Comparison of ENCODE assay signal across 14 cellular contexts in the genomic region with DNA sequence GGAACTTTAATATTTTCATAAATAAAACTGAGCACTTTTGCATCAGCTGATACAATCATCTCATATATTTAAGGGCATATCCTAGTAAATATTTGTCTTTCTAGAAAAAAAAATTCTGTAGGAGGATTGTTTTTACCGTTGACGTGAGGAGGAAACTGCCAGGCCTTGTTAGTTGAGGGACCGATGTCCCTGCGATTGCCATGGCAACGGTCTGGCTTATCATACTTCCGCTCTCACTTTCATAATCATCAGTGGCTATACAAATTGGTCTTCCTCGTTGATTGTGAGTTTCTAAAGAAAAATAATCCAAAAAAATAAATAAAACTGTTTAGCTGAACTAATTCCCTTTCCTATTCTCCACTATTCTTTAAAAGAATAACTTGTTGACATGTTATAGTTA.
DNase-seq lines count a peak whose midpoint lies in the region; ATAC-seq and TF ChIP-seq lines count a peak whose summit lies in the region.
"Had no signal": no experiment of that assay in that cellular context is flagged by ENCODE, and none has a peak within 500 bp of the region (broad histone marks: within the 10 kb centered on the region; RNA-seq: fewer than 3 reads in every experiment).

No MANE protein-coding gene starts in this region.

- no peak overlapping the region for H3K4me3 Mint-ChIP-seq in activated CD8-positive, alpha-beta T cell treated with anti-CD3 and anti-CD28 coated beads for 36 hours
- H3K4me3 Mint-ChIP-seq: activated CD4-positive, alpha-beta memory T cell treated with anti-CD3 and anti-CD28 coated beads for 36 hours; effector memory CD8-positive, alpha-beta T cell had no signal

- ATAC-seq in Right ventricle myocardium inferior (no peak), GM18909 (IDR thresholded peaks at IDR 0.05; ENCODE audit: poor library complexity, unreplicated experiment) (no peak), foreskin keratinocyte (no peak)
- no peak for ATAC-seq in activated CD8-positive, alpha-beta T cell treated with anti-CD3 and anti-CD28 coated beads for 36 hours
- ATAC-seq: effector memory CD8-positive, alpha-beta T cell; upper lobe of right lung had no signal

- H3K36me3 Mint-ChIP-seq in activated CD8-positive, alpha-beta T cell treated with anti-CD3 and anti-CD28 coated beads for 36 hours (ENCODE audit: low read depth), result peaks cover 3% of the 10 kb centered on the region

- no peaks in the 10 kb centered on the region for H3K4me1 ChIP-seq in right atrium auricular region
- H3K4me1 ChIP-seq in hepatocyte (ENCODE audit: insufficient read depth), result no peaks in the 10 kb centered on the region
- H3K4me1 ChIP-seq in foreskin keratinocyte, result no peaks in the 10 kb centered on the region
- H3K4me1 ChIP-seq: upper lobe of right lung had no signal

- no peak overlapping the region for H3K4me3 ChIP-seq in right atrium auricular region
- no peak overlapping the region for H3K4me3 ChIP-seq in hepatocyte
- H3K4me3 ChIP-seq: upper lobe of right lung had no signal

- 83% methylated on average over 7 of the region's 7 CpGs for WGBS in hepatocyte (ENCODE audit: low lambda C conversion rate, missing lambda C conversion rate)

- no peaks in the 10 kb centered on the region for H4K20me1 ChIP-seq in hepatocyte (ENCODE audit: insufficient read depth, poor library complexity, severe bottlenecking)

- H3K9me3 ChIP-seq in right atrium auricular region (no peaks in the 10 kb centered on the region), hepatocyte (ENCODE audit: low read depth) (no peaks in the 10 kb centered on the region)
- H3K9me3 ChIP-seq: upper lobe of right lung had no signal

- H3K9me2 ChIP-seq in hepatocyte (replicated peaks; ENCODE audit: insufficient read depth), result no peaks in the 10 kb centered on the region

- intact Hi-C loops in Right ventricle myocardium inferior (cut with DNase I), result no loop called here
- intact Hi-C loops in activated CD8-positive, alpha-beta T cell treated with anti-CD3 and anti-CD28 coated beads for 36 hours (cut with micrococcal nuclease), result no loop called here

- peak; percentile 56 for DNase-seq in Right ventricle myocardium inferior (ENCODE audit: missing footprints)
- no peak for DNase-seq in right atrium auricular region (ENCODE audit: low spot score)
- DNase-seq in HuH-7 (ENCODE audit: low spot score), result peak; percentile 8
- peak; percentile 29 for DNase-seq in activated CD8-positive, alpha-beta T cell treated with anti-CD3 and anti-CD28 coated beads for 36 hours
- peak; percentile 14 for DNase-seq in hepatocyte (ENCODE audit: low spot score)
- no peak for DNase-seq in NCI-H1048 (lab: John Stamatoyannopoulos, UW)
- no peak for DNase-seq in foreskin keratinocyte
- DNase-seq: ACHN; activated CD4-positive, alpha-beta memory T cell treated with anti-CD3 and anti-CD28 coated beads for 36 hours; effector memory CD8-positive, alpha-beta T cell; NCI-H2171; SW 1271; upper lobe of right lung had no signal

- POLR2A ChIA-PET in activated CD8-positive, alpha-beta T cell treated with anti-CD3 and anti-CD28 coated beads for 36 hours (lab: Charles Lee), result no interaction called here

- no peaks in the 10 kb centered on the region for H3K79me2 ChIP-seq in hepatocyte

- no peak for TF ChIP-seq CTCF in right atrium auricular region (IDR thresholded peaks at IDR 0.05)
- TF ChIP-seq CTCF in activated CD8-positive, alpha-beta T cell treated with anti-CD3 and anti-CD28 coated beads for 36 hours (IDR thresholded peaks at IDR 0.05), result no peak
- TF ChIP-seq CTCF in hepatocyte (IDR thresholded peaks at IDR 0.05; ENCODE audit: poor library complexity), result no peak
- TF ChIP-seq CTCF in foreskin keratinocyte (conservative IDR thresholded peaks at IDR 0.05), result no peak

- H3K27me3 Mint-ChIP-seq in activated CD8-positive, alpha-beta T cell treated with anti-CD3 and anti-CD28 coated beads for 36 hours, result no peaks in the 10 kb centered on the region
- H3K27me3 Mint-ChIP-seq: activated CD4-positive, alpha-beta memory T cell treated with anti-CD3 and anti-CD28 coated beads for 36 hours; effector memory CD8-positive, alpha-beta T cell had no signal

- CTCF ChIA-PET in activated CD8-positive, alpha-beta T cell treated with anti-CD3 and anti-CD28 coated beads for 36 hours (lab: Charles Lee), result no interaction called here

- no peaks in the 10 kb centered on the region for H3K4me1 Mint-ChIP-seq in activated CD8-positive, alpha-beta T cell treated with anti-CD3 and anti-CD28 coated beads for 36 hours (ENCODE audit: low read depth)

- no peaks in the 10 kb centered on the region for H3K9me3 Mint-ChIP-seq in activated CD8-positive, alpha-beta T cell treated with anti-CD3 and anti-CD28 coated beads for 36 hours
- H3K9me3 Mint-ChIP-seq: activated CD4-positive, alpha-beta memory T cell treated with anti-CD3 and anti-CD28 coated beads for 36 hours; effector memory CD8-positive, alpha-beta T cell had no signal

- H3K27ac ChIP-seq in right atrium auricular region (no peak overlapping the region), hepatocyte (no peak overlapping the region), foreskin keratinocyte (no peak overlapping the region)
- H3K27ac ChIP-seq: upper lobe of right lung had no signal

- no peak overlapping the region for H3K4me2 ChIP-seq in hepatocyte

- no peaks in the 10 kb centered on the region for H3K27me3 ChIP-seq in right atrium auricular region
- H3K27me3 ChIP-seq in hepatocyte, result no peaks in the 10 kb centered on the region
- H3K27me3 ChIP-seq in foreskin keratinocyte, result no peaks in the 10 kb centered on the region
- H3K27me3 ChIP-seq: upper lobe of right lung had no signal

- H3K27ac Mint-ChIP-seq in activated CD8-positive, alpha-beta T cell treated with anti-CD3 and anti-CD28 coated beads for 36 hours, result no peak overlapping the region
- H3K27ac Mint-ChIP-seq: activated CD4-positive, alpha-beta memory T cell treated with anti-CD3 and anti-CD28 coated beads for 36 hours; effector memory CD8-positive, alpha-beta T cell had no signal

- no peak overlapping the region for H2AFZ ChIP-seq in hepatocyte

- H3K36me3 ChIP-seq in right atrium auricular region, result peaks cover 4% of the 10 kb centered on the region
- H3K36me3 ChIP-seq in hepatocyte (replicated peaks; ENCODE audit: insufficient read depth, low read depth), result no peaks in the 10 kb centered on the region

Comparison
In these comparisons a context has a peak if more than half of its experiments do, and no peak if none do; other contexts are left out.
1. DNase-seq: peak in Right ventricle myocardium inferior (single experiment), HuH-7 (single experiment), activated CD8-positive, alpha-beta T cell treated with anti-CD3 and anti-CD28 coated beads for 36 hours (single experiment) and hepatocyte (single experiment); none in right atrium auricular region (single experiment), NCI-H1048 (single experiment) and foreskin keratinocyte (0 of 2).